24 cellular contexts compared by ENCODE assay signal in genomic region chr1:244060117-244060516, GRCh38. TPM values are rescaled to one million over a fixed set of nuclear protein-coding genes. Genes with fewer than 3 reads are reported as not detected.
DNase-seq lines count a peak whose midpoint lies in the region; ATAC-seq, FAIRE-seq and TF ChIP-seq lines count a peak whose summit lies in the region.
"Had no signal": no experiment of that assay in that cellular context is flagged by ENCODE, and none has a peak within 500 bp of the region (broad histone marks: within the 10 kb centered on the region; RNA-seq: fewer than 3 reads in every experiment).

No MANE protein-coding gene starts in this region.

- H3K27me3 ChIP-seq in pancreas, result no peaks in the 10 kb centered on the region
- no peaks in the 10 kb centered on the region for H3K27me3 ChIP-seq in stomach
- H3K27me3 ChIP-seq: SJSA1 had no signal

- H3K4me1 ChIP-seq in pancreas (peaks cover 19 to 32% (median 29%) of the 10 kb centered on the region in 3 donors), stomach (peaks cover 0 to 34% (median 11%) of the 10 kb centered on the region in 4 donors), mucosa of descending colon (ENCODE audit: low read depth) (no peaks in the 10 kb centered on the region)
- H3K4me1 ChIP-seq: SJSA1 had no signal

- TF ChIP-seq CTCF in pancreas (IDR thresholded peaks at IDR 0.05) (no peak), stomach (IDR thresholded peaks at IDR 0.05) (no peak), mucosa of descending colon (IDR thresholded peaks at IDR 0.05) (no peak)

- H3K27ac ChIP-seq in pancreas (peak overlapping the region in 2 of 4 donors; percentile 59 to 64), stomach (peak overlapping the region in 1 of 5 donors; percentile 44)
- H3K27ac ChIP-seq: 22Rv1, PC-9, SJSA1 had no signal

- WGBS in pancreas, 2 donors, result 90 to 96% methylated on average over 1 of the region's 1 CpG
- WGBS in stomach, 5 donors, result 66 to 75% (median 74%) methylated on average over 1 of the region's 1 CpG

- H3K9me3 ChIP-seq in pancreas (no peaks in the 10 kb centered on the region), stomach (no peaks in the 10 kb centered on the region), mucosa of descending colon (no peaks in the 10 kb centered on the region)
- H3K9me3 ChIP-seq: SJSA1 had no signal

- no peak overlapping the region for H3K4me3 ChIP-seq in pancreas
- no peak overlapping the region for H3K4me3 ChIP-seq in stomach
- H3K4me3 ChIP-seq in mucosa of descending colon, result no peak overlapping the region
- H3K4me3 ChIP-seq: PC-9, SJSA1 had no signal

- H3K36me3 ChIP-seq in pancreas (peaks cover 0 to 4% (median 1%) of the 10 kb centered on the region in 3 donors), stomach (peaks cover 3 to 15% (median 8%) of the 10 kb centered on the region in 4 donors), mucosa of descending colon (ENCODE audit: low read depth) (no peaks in the 10 kb centered on the region)

- TF ChIP-seq POLR2A in stomach (IDR thresholded peaks at IDR 0.05), result no peak

- FAIRE-seq in G401.6 (lab: Jason Lieb, UNC) (peak; percentile 63), pancreas (lab: Jason Lieb, UNC) (peak; percentile 39)
- FAIRE-seq: GM12892, H54, HTR-8/SVneo had no signal

- DNase-seq in DMS53 (lab: John Stamatoyannopoulos, UW), result peak; percentile 25
- DNase-seq in DMS53 treated with DMSO at 0.1 percent for 48 hours (lab: John Stamatoyannopoulos, UW; ENCODE audit: unreplicated experiment), result no peak
- DNase-seq in cerebellar cortex (ENCODE audit: low spot score), result peak; percentile 33
- no peak for DNase-seq in pancreas
- no peak for DNase-seq in stomach
- DNase-seq in mucosa of descending colon, result no peak
- DNase-seq: DMS79, EL, KG1, NCI-H1092, NCI-H1417 treated with DMSO at 0.1 percent for 48 hours, NCI-H1694 treated with DMSO at 0.1 percent for 48 hours, NCI-H2081, NCI-H2227 treated with DMSO at 0.1 percent for 48 hours, NCI-H526 treated with DMSO at 0.1 percent for 48 hours, PC-9, Right ventricle myocardium superior, RPMI8226 had no signal

- intact Hi-C loops in pancreas (cut with DNase I) (no loop called here), stomach (cut with DNase I; ENCODE audit: low total_unique reads) (no loop called here), mucosa of descending colon (cut with DNase I, micrococcal nuclease) (no loop called here)

- no peak for TF ChIP-seq EP300 in stomach (IDR thresholded peaks at IDR 0.05)

- ATAC-seq in pancreas, result peak in 1 of 4 donors; percentile 18
- no peak for ATAC-seq in mucosa of descending colon

RNA-seq across cellular contexts. Expression of gene ZBTB18, which starts 9.0 kb away (rescaled TPM):
- total RNA-seq in pancreas, result 10 to 100 TPM; 13.7 to 18.5 (median 15.1) TPM
- 10 to 100 TPM; 12.8 to 14.5 TPM for polyA plus RNA-seq in pancreas
- 10 to 100 TPM; 14.6 to 27.2 (median 18.7) TPM for total RNA-seq in stomach
- polyA plus RNA-seq in stomach, result 1 to 10 TPM; 5.7 to 7.4 (median 7.2) TPM
- 10 to 100 TPM; 14.8 to 25.2 (median 19.9) TPM for total RNA-seq in mucosa of descending colon

Comparison
In these comparisons a context has a peak if more than half of its experiments do, and no peak if none do; other contexts are left out.
1. DNase-seq: peak in DMS53 (single experiment) and cerebellar cortex (single experiment); none in DMS53 treated with DMSO at 0.1 percent for 48 hours (single experiment), pancreas (0 of 6), stomach (single experiment) and mucosa of descending colon (0 of 3).